In the genomic region with DNA sequence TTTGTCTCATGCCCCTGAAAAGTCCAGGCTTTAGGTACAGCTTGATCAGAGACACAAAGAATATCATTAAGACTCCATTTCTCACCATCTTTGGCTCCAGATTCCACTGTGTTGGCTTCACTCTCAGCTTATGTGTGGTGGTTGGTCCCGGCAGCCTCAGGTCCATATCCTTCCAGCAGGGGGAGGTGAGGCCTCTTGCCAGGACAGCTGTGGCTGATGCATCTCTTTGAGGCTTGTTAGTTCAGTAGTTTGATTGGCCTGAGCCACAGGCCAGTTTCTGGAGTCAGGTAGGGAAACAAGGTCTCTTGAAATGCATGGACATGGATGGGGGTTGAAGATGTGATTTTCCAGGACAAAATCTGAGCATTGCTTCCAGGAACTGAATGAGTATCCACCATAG, we compare ENCODE assay signal across 8 cellular contexts.
DNase-seq lines count a peak whose midpoint lies in the region; ATAC-seq and TF ChIP-seq lines count a peak whose summit lies in the region.
"Had no signal": no experiment of that assay in that cellular context is flagged by ENCODE, and none has a peak within 500 bp of the region (broad histone marks: within the 10 kb centered on the region; RNA-seq: fewer than 3 reads in every experiment).

No MANE protein-coding gene starts in this region.

- peak; percentile 94 for ATAC-seq in GM18498 (IDR thresholded peaks at IDR 0.05; ENCODE audit: unreplicated experiment)
- ATAC-seq in heart left ventricle: peak in 3 of 4 donors; percentile 65 to 72 (median 66)

- no peak for TF ChIP-seq POLR2A in heart left ventricle (IDR thresholded peaks at IDR 0.05)

- POLR2A ChIA-PET in HEK293T (lab: Yijun Ruan, JAX): interaction anchor here (0.6 kb wide), 1 partner anchor 176 kb away, joined by 3 read pairs; the partner anchor contains the start of gene SLX4IP

- TF ChIP-seq CTCF in heart left ventricle (IDR thresholded peaks at IDR 0.05) (peak; percentile 32 to 69 (median 50)), type B pancreatic cell (conservative IDR thresholded peaks at IDR 0.05) (peak; percentile 67)

- no peak overlapping the region for H3K4me3 Mint-ChIP-seq in type B pancreatic cell
- H3K4me3 Mint-ChIP-seq: T-helper 1 cell treated with Interleukin-12 subunit alpha and Interleukin-12 subunit beta and Interleukin-4 antibody, amounts not matched to agents 30 μg/mL and 1 μg/mL, for 36 hours had no signal

- H3K4me1 Mint-ChIP-seq in type B pancreatic cell (ENCODE audit: unreplicated experiment): no peaks in the 10 kb centered on the region

- no peaks in the 10 kb centered on the region for H3K9me3 Mint-ChIP-seq in type B pancreatic cell
- H3K9me3 Mint-ChIP-seq: T-helper 1 cell treated with Interleukin-12 subunit alpha and Interleukin-12 subunit beta and Interleukin-4 antibody, amounts not matched to agents 30 μg/mL and 1 μg/mL, for 36 hours had no signal

- peaks cover 0 to 32% (median 6%) of the 10 kb centered on the region in 12 donors for H3K4me1 ChIP-seq in heart left ventricle

- H3K4me3 ChIP-seq in heart left ventricle: no peak overlapping the region

- peaks cover 0 to 5% (median 0%) of the 10 kb centered on the region in 9 donors for H3K36me3 ChIP-seq in heart left ventricle

- peaks cover 26% of the 10 kb centered on the region for H3K36me3 Mint-ChIP-seq in type B pancreatic cell

- no peak overlapping the region for H3K27ac Mint-ChIP-seq in type B pancreatic cell
- H3K27ac Mint-ChIP-seq: T-helper 1 cell treated with Interleukin-12 subunit alpha and Interleukin-12 subunit beta and Interleukin-4 antibody, amounts not matched to agents 30 μg/mL and 1 μg/mL, for 36 hours had no signal

- CTCF ChIA-PET in HEK293T (lab: Yijun Ruan, JAX): no interaction called here

- no peaks in the 10 kb centered on the region for H3K27me3 ChIP-seq in heart left ventricle

- WGBS in heart left ventricle, 4 donors: 22 to 62% (median 43%) methylated on average over 1 of the region's 1 CpG

- peak overlapping the region in 6 of 12 donors; percentile 22 to 92 (median 74) for H3K27ac ChIP-seq in heart left ventricle

- no peaks in the 10 kb centered on the region for H3K27me3 Mint-ChIP-seq in type B pancreatic cell

- intact Hi-C loops in heart left ventricle (cut with DNase I): loop anchor here in 2 of 10 donors (1.0 to 5.0 kb wide), 3 partner anchors 61 to 663 kb away; partner anchors contain the start of gene JAG1 (in 1 of the 2)

- DNase-seq in HEK293T (ENCODE audit: extremely low spot score) (peak; percentile 27), RPMI8226 (peak; percentile 14), heart left ventricle (peak; percentile 58 to 72 (median 69)), type B pancreatic cell (ENCODE audit: extremely low spot score, unreplicated experiment) (no peak), NCI-H2029 (lab: John Stamatoyannopoulos, UW) (no peak)
- no peak for DNase-seq in central memory CD4-positive, alpha-beta T cell

- H3K9me3 ChIP-seq in heart left ventricle: no peaks in the 10 kb centered on the region

TF ChIP-seq in HEK293T, 16 proteins besides CTCF, POLR2A, EP300 and RAD21:
- TF ChIP-seq LEF1 (IDR thresholded peaks at IDR 0.05; ENCODE audit: borderline replicate concordance): no peak
- no peak for TF ChIP-seq SP1 (IDR thresholded peaks at IDR 0.05)
- no peak for TF ChIP-seq FOXK2 (IDR thresholded peaks at IDR 0.05)
- no peak for TF ChIP-seq TARDBP (IDR thresholded peaks at IDR 0.05)
- no peak for TF ChIP-seq PKNOX1 (IDR thresholded peaks at IDR 0.05)
- TF ChIP-seq SUZ12 (IDR thresholded peaks at IDR 0.05): no peak
- TF ChIP-seq ELF4 (IDR thresholded peaks at IDR 0.05): no peak
- TF ChIP-seq L3MBTL2 (conservative IDR thresholded peaks at IDR 0.05): no peak
- TF ChIP-seq BHLHE40 (IDR thresholded peaks at IDR 0.05; ENCODE audit: borderline replicate concordance): no peak
- no peak for TF ChIP-seq FOXA1 (IDR thresholded peaks at IDR 0.05)
- no peak for TF ChIP-seq ARNT (IDR thresholded peaks at IDR 0.05)
- no peak for TF ChIP-seq CTBP1 (IDR thresholded peaks at IDR 0.05; ENCODE audit: borderline replicate concordance)
- no peak for TF ChIP-seq ZNF384 (IDR thresholded peaks at IDR 0.05)
- TF ChIP-seq NFRKB (IDR thresholded peaks at IDR 0.05): no peak
- TF ChIP-seq HDGF (IDR thresholded peaks at IDR 0.05; ENCODE audit: borderline replicate concordance): no peak
- no peak for TF ChIP-seq FOXM1 (IDR thresholded peaks at IDR 0.05; ENCODE audit: borderline replicate concordance)

Comparison
In these comparisons a context has a peak if more than half of its experiments do, and no peak if none do; other contexts are left out.
1. DNase-seq: peak in HEK293T (single experiment), RPMI8226 (single experiment) and heart left ventricle (5 of 5); none in type B pancreatic cell (single experiment), central memory CD4-positive, alpha-beta T cell (single experiment) and NCI-H2029 (single experiment).